ENCODE assay signal across 13 cellular contexts in the genomic region with DNA sequence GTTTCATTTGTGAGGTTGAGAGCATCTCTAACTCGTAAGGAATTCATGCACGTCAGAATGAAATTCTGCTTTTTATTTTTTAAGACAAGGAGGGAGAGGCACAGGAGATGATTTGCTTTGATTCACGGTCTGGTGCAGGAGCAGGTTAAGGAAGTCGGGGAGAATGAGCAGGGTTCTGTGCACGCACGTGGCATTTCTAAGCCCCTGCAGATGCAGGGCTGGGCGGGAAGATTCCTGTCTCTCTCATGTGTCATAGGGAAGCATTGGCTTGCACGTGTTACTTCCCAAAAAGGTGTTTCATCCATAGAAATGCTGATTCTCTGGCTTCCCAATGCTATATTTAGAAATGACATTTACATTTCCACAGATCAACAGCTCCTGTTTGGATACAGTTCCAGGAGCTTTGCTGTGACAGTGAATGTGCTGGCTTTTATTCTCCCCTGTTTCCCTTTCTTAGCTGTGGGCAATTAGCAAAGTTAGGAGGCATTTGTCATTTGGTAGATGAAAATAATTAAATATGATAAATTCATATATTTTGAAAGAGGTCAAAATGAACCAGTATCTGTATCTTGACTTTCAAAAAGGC.
DNase-seq lines count a peak whose midpoint lies in the region; ATAC-seq and TF ChIP-seq lines count a peak whose summit lies in the region.
"Had no signal": no experiment of that assay in that cellular context is flagged by ENCODE, and none has a peak within 500 bp of the region (broad histone marks: within the 10 kb centered on the region; RNA-seq: fewer than 3 reads in every experiment).

No MANE protein-coding gene starts in this region.

- no peak overlapping the region for H3K14ac ChIP-seq in H9 (ENCODE audit: insufficient read depth, low read length)

- no peak overlapping the region for H3T11ph ChIP-seq in H9 (ENCODE audit: low read length)

- no peak overlapping the region for H2BK120ac ChIP-seq in H9 (ENCODE audit: low read depth, low read length, poor library complexity, severe bottlenecking)

- H3K9me3 Mint-ChIP-seq in H9: no peaks in the 10 kb centered on the region
- peaks cover 3% of the 10 kb centered on the region; the same call in 1 of the 2 replicates for H3K9me3 Mint-ChIP-seq in WTC11
- H3K9me3 Mint-ChIP-seq in activated CD4-positive, alpha-beta T cell treated with anti-CD3 and anti-CD28 coated beads for 36 hours (ENCODE audit: low read depth): no peaks in the 10 kb centered on the region

- H3K9me3 ChIP-seq in H9 (ENCODE audit: control insufficient read depth, low read depth, low read length): no peaks in the 10 kb centered on the region
- H3K9me3 ChIP-seq: A549, BE2C had no signal

- H4K8ac ChIP-seq in H9 (replicated peaks; ENCODE audit: insufficient read length, low read depth, low read length): no peak overlapping the region

- peaks cover 27 to 44% of the 10 kb centered on the region in 2 experiments for H3K4me1 Mint-ChIP-seq in H9
- peaks cover 47% of the 10 kb centered on the region for H3K4me1 Mint-ChIP-seq in WTC11
- H3K4me1 Mint-ChIP-seq in activated CD4-positive, alpha-beta T cell treated with anti-CD3 and anti-CD28 coated beads for 36 hours: peaks cover 27% of the 10 kb centered on the region

- TF ChIP-seq CTCF in H9 (conservative IDR thresholded peaks at IDR 0.05) (no peak), WTC11 (IDR thresholded peaks at IDR 0.05) (no peak)

- CTCF ChIA-PET in WTC11 (lab: Charles Lee): interaction anchor here (1.4 to 2.7 kb wide), 7 partner anchors 8 to 648 kb away, joined by 3 to 20 read pairs (median 7); no protein-coding TSS in a partner anchor
- CTCF ChIA-PET in activated CD4-positive, alpha-beta T cell treated with anti-CD3 and anti-CD28 coated beads for 36 hours (lab: Charles Lee): interaction anchor here (0.5 to 2.8 kb wide), 25 partner anchors 10 to 1237 kb away, joined by 3 to 20 read pairs (median 6); no protein-coding TSS in a partner anchor

- peaks cover 12% of the 10 kb centered on the region; the same call in 1 of the 2 replicates for H3K4me1 ChIP-seq in H9 (ENCODE audit: insufficient read depth, low read length)

- H4K5ac ChIP-seq in H9 (ENCODE audit: insufficient read length, low read depth, low read length): no peak overlapping the region

- H3K27ac ChIP-seq in H9 (ENCODE audit: insufficient read length, low read depth, low read length): no peak overlapping the region
- H3K27ac ChIP-seq: A549, C4-2B, HL-60 had no signal

- no peak overlapping the region for H3K56ac ChIP-seq in H9 (ENCODE audit: insufficient read length, low read depth, low read length)

- ATAC-seq in WTC11 (peak; percentile 40), GM18868 (IDR thresholded peaks at IDR 0.05; ENCODE audit: unreplicated experiment) (no peak)
- ATAC-seq in activated CD4-positive, alpha-beta T cell treated with anti-CD3 and anti-CD28 coated beads for 36 hours: no peak

- no peaks in the 10 kb centered on the region for H3K23me2 ChIP-seq in H9 (ENCODE audit: insufficient read length, low read depth, low read length, poor library complexity, severe bottlenecking)

- H3K27me3 ChIP-seq in H9 (ENCODE audit: insufficient read depth, low read length): no peaks in the 10 kb centered on the region; the same call in 1 of the 2 replicates
- H3K27me3 ChIP-seq: BE2C had no signal

- peak overlapping the region in 1 of 3 experiments; percentile 3; a peak in 1 of 7 replicates for H3K27ac Mint-ChIP-seq in H9
- no peak overlapping the region for H3K27ac Mint-ChIP-seq in WTC11
- no peak overlapping the region for H3K27ac Mint-ChIP-seq in activated CD4-positive, alpha-beta T cell treated with anti-CD3 and anti-CD28 coated beads for 36 hours
- H3K27ac Mint-ChIP-seq: CD4-positive, alpha-beta memory T cell had no signal

- H3K36me3 Mint-ChIP-seq in H9 (ENCODE audit: insufficient read depth in 1 of 3, low read depth in 3 of 3) (no peaks in the 10 kb centered on the region; a peak in 1 of 7 replicates), WTC11 (no peaks in the 10 kb centered on the region)
- H3K36me3 Mint-ChIP-seq in activated CD4-positive, alpha-beta T cell treated with anti-CD3 and anti-CD28 coated beads for 36 hours (ENCODE audit: low read depth): no peaks in the 10 kb centered on the region
- H3K36me3 Mint-ChIP-seq: CD4-positive, alpha-beta memory T cell had no signal

- no peak overlapping the region for H2BK20ac ChIP-seq in H9 (ENCODE audit: low read depth, low read length, poor library complexity, severe bottlenecking)

- no peak overlapping the region for H2BK5ac ChIP-seq in H9 (ENCODE audit: insufficient read length, low read length)

- H4K91ac ChIP-seq in H9 (ENCODE audit: insufficient read length, low read depth, low read length): no peak overlapping the region

- no peak overlapping the region for H3K4ac ChIP-seq in H9 (ENCODE audit: low read depth, low read length)

- H2BK12ac ChIP-seq in H9 (ENCODE audit: insufficient read length, low read depth, low read length): no peak overlapping the region

- no peak overlapping the region for H3K9ac ChIP-seq in H9 (ENCODE audit: extremely low read depth, insufficient read length, low read length)

- no peak overlapping the region for H2AK5ac ChIP-seq in H9 (ENCODE audit: insufficient read length, low read length)

- no CpG with 5 or more reads among the region's 8 CpGs for WGBS in H9 (ENCODE audit: extremely low coverage, insufficient read length, low lambda C conversion rate)

- H2AFZ ChIP-seq in H9 (ENCODE audit: low read length): no peak overlapping the region

- no peaks in the 10 kb centered on the region for H4K20me1 ChIP-seq in H9 (ENCODE audit: control insufficient read depth, insufficient read depth, insufficient read length)

- peaks cover 25% of the 10 kb centered on the region for H3K27me3 Mint-ChIP-seq in H9 (ENCODE audit: low read depth)
- peaks cover 22% of the 10 kb centered on the region for H3K27me3 Mint-ChIP-seq in WTC11 (ENCODE audit: low read depth)
- peaks cover under 1% of the 10 kb centered on the region for H3K27me3 Mint-ChIP-seq in activated CD4-positive, alpha-beta T cell treated with anti-CD3 and anti-CD28 coated beads for 36 hours
- H3K27me3 Mint-ChIP-seq: CD4-positive, alpha-beta memory T cell had no signal

- POLR2A ChIA-PET in WTC11 (lab: Charles Lee): interaction anchor here (0.6 kb wide), 1 partner anchor 44 kb away, joined by 5 read pairs; no protein-coding TSS in a partner anchor
- POLR2A ChIA-PET in activated CD4-positive, alpha-beta T cell treated with anti-CD3 and anti-CD28 coated beads for 36 hours (lab: Charles Lee): no interaction called here

- intact Hi-C loops in head of caudate nucleus (cut with DNase I): loop anchor here (10.0 kb wide), 1 partner anchor 903 kb away; no protein-coding TSS in a partner anchor
- intact Hi-C loops in activated CD4-positive, alpha-beta T cell treated with anti-CD3 and anti-CD28 coated beads for 36 hours (cut with DNase I, micrococcal nuclease): loop anchor here in 1 of 2 experiments (10.0 kb wide), 1 partner anchor 903 kb away; no protein-coding TSS in a partner anchor

- no peak overlapping the region for H2BK15ac ChIP-seq in H9 (ENCODE audit: low read depth, low read length)

- no peak overlapping the region for H3K23ac ChIP-seq in H9 (ENCODE audit: insufficient read length, low read depth, low read length)

- DNase-seq in H9 (peak; percentile 35), WTC11 (ENCODE audit: low spot score) (peak; percentile 19), head of caudate nucleus (peak in 23 of 42 donors; percentile 5 to 47 (median 17)), SHP77 (lab: John Stamatoyannopoulos, UW) (no peak)
- DNase-seq in activated CD4-positive, alpha-beta T cell treated with anti-CD3 and anti-CD28 coated beads for 36 hours: no peak
- DNase-seq: DMS79, GOT3 had no signal

- H3K4me3 Mint-ChIP-seq in H9 (no peak overlapping the region), WTC11 (no peak overlapping the region)
- no peak overlapping the region for H3K4me3 Mint-ChIP-seq in activated CD4-positive, alpha-beta T cell treated with anti-CD3 and anti-CD28 coated beads for 36 hours
- H3K4me3 Mint-ChIP-seq: CD4-positive, alpha-beta memory T cell had no signal

- H3K4me2 ChIP-seq in H9 (ENCODE audit: insufficient read depth, insufficient read length, low read length): peak overlapping the region; percentile 40
- H3K4me2 ChIP-seq: A549 had no signal

- no peak overlapping the region for H3K18ac ChIP-seq in H9 (ENCODE audit: insufficient read length, low read depth, low read length)

- H3K79me2 ChIP-seq in H9 (ENCODE audit: insufficient read depth, low read length): no peaks in the 10 kb centered on the region

- H3K79me1 ChIP-seq in H9 (ENCODE audit: insufficient read depth, low read depth, low read length, poor library complexity, severe bottlenecking): no peaks in the 10 kb centered on the region

TF ChIP-seq in WTC11, 78 proteins besides CTCF, POLR2A, EP300 and RAD21:
- TF ChIP-seq, protein P1, sequence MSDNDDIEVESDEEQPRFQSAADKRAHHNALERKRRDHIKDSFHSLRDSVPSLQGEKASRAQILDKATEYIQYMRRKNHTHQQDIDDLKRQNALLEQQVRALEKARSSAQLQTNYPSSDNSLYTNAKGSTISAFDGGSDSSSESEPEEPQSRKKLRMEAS (CRISPR knock-in tag; IDR thresholded peaks at IDR 0.05): peak; percentile 70; the same call in 1 of the 2 replicates
- TF ChIP-seq, protein P2, sequence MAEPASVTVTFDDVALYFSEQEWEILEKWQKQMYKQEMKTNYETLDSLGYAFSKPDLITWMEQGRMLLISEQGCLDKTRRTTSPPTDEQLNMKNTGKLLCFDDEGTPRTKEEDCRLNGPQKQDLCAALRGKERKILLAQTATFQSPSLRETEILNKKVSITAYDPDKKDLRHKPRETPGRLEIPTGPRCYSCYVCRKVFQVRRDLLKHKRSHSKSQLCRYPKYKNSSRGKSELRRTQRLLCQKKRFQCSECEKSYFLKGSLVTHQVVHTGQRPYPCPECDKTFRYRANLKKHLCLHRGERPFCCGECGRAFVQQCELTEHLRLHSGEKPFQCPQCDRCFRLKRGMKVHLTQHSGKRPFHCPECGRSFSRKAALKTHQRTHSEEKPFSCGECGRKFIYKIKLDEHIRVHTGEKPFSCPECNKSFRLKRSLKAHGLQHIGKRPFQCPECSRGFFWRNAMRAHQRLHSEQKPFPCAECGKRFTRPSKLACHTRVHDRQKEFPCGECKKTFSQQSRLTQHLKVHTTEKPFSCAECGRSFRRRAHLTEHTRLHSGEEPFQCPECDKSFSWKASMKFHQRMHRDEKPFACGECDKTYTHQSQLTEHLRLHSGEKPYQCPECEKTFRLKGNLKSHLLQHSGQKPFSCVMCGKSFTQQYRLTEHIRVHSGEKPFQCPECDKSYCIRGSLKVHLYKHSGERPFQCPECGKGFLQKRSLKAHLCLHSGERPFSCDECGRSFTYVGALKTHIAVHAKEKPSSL (CRISPR knock-in tag; conservative IDR thresholded peaks at IDR 0.05): no peak
TF ChIP-seq in WTC11: peak in this region for 1.

Comparison
In these comparisons a context has a peak if more than half of its experiments do, and no peak if none do; other contexts are left out.
1. DNase-seq: peak in H9 (single experiment), WTC11 (single experiment) and head of caudate nucleus (23 of 42); none in activated CD4-positive, alpha-beta T cell treated with anti-CD3 and anti-CD28 coated beads for 36 hours (single experiment) and SHP77 (0 of 2).